20 cellular contexts compared by ENCODE assay signal in genomic region chr13:39483326-39483725, GRCh38.
DNase-seq lines count a peak whose midpoint lies in the region; ATAC-seq and TF ChIP-seq lines count a peak whose summit lies in the region.
"Had no signal": no experiment of that assay in that cellular context is flagged by ENCODE, and none has a peak within 500 bp of the region (broad histone marks: within the 10 kb centered on the region; RNA-seq: fewer than 3 reads in every experiment).

No MANE protein-coding gene starts in this region.

- H4K5ac ChIP-seq in IMR-90 (ENCODE audit: low read depth, low read length): peak overlapping the region; percentile 75; the same call in 1 of the 2 replicates

- TF ChIP-seq POLR2A in IMR-90 (IDR thresholded peaks at IDR 0.05; ENCODE audit: low read depth, low read length): no peak

- H4K20me1 ChIP-seq in IMR-90 (ENCODE audit: insufficient read depth, low read length): peaks cover 3% of the 10 kb centered on the region; the same call in 1 of the 2 replicates

- peaks cover 22 to 42% of the 10 kb centered on the region in 2 experiments; a peak in 3 of 4 replicates for H3K79me1 ChIP-seq in IMR-90 (ENCODE audit: low read depth in 1 of 2, low read length in 2 of 2)

- dilution Hi-C loops in IMR-90 (cut with HindIII; ENCODE audit: low sequenced_read_pairs, unreplicated experiment): no loop called here

- no peak overlapping the region for H3K9ac ChIP-seq in IMR-90 (ENCODE audit: low read depth, low read length)
- no peak overlapping the region for H3K9ac ChIP-seq in adipocyte (ENCODE audit: low read length)

- no peak overlapping the region for H2AFZ ChIP-seq in IMR-90 (replicated peaks; ENCODE audit: low read length, poor library complexity)

- peaks cover 6% of the 10 kb centered on the region; the same call in 1 of the 2 replicates for H3K9me1 ChIP-seq in IMR-90 (ENCODE audit: insufficient read depth, low read length)

- no peaks in the 10 kb centered on the region for H3K9me3 Mint-ChIP-seq in neural crest cell
- no peaks in the 10 kb centered on the region for H3K9me3 Mint-ChIP-seq in progenitor cell of endocrine pancreas (ENCODE audit: low read depth)
- H3K9me3 Mint-ChIP-seq: activated B cell treated with CpG ODN at 0.5 μM for 24 hours; activated naive CD4-positive, alpha-beta T cell treated with anti-CD3 and anti-CD28 coated beads, Interleukin-2, amount 50 U/mL, for 24 hours had no signal

- peak overlapping the region in 1 of 2 experiments; percentile 57; a peak in 2 of 4 replicates for H4K8ac ChIP-seq in IMR-90 (ENCODE audit: low read depth in 2 of 2, low read length in 2 of 2)

- H3K9me3 ChIP-seq in IMR-90 (ENCODE audit: control insufficient read depth, insufficient read depth, low read length) (no peaks in the 10 kb centered on the region), adipocyte (ENCODE audit: control insufficient read depth, low read length) (no peaks in the 10 kb centered on the region)
- H3K9me3 ChIP-seq: ascending aorta, MG63, prostate gland, transverse colon had no signal

- no peak overlapping the region for H3K4ac ChIP-seq in IMR-90 (ENCODE audit: low read depth, low read length)

- H3K18ac ChIP-seq in IMR-90 (ENCODE audit: low read depth, low read length): peak overlapping the region; percentile 43; the same call in 1 of the 2 replicates

- H3K4me3 Mint-ChIP-seq in neural crest cell: peak overlapping the region; percentile 3
- H3K4me3 Mint-ChIP-seq in progenitor cell of endocrine pancreas (ENCODE audit: low read depth): no peak overlapping the region
- H3K4me3 Mint-ChIP-seq: activated B cell treated with CpG ODN at 0.5 μM for 24 hours; activated naive CD4-positive, alpha-beta T cell treated with anti-CD3 and anti-CD28 coated beads, Interleukin-2, amount 50 U/mL, for 24 hours had no signal

- no TSS peak for BruUV-seq in IMR-90 (replicated peaks; lab: Mats Ljungman, UMichigan)

- H2AK9ac ChIP-seq in IMR-90 (replicated peaks; ENCODE audit: low read depth, low read length, poor library complexity): no peak overlapping the region

- ATAC-seq in IMR-90 (ENCODE audit: low read depth): no peak
- ATAC-seq in HG02610 (IDR thresholded peaks at IDR 0.05; ENCODE audit: unreplicated experiment): no peak

- H3K27me3 Mint-ChIP-seq in neural crest cell (ENCODE audit: low read depth): no peaks in the 10 kb centered on the region
- H3K27me3 Mint-ChIP-seq in progenitor cell of endocrine pancreas: peaks cover 3% of the 10 kb centered on the region
- H3K27me3 Mint-ChIP-seq: activated B cell treated with CpG ODN at 0.5 μM for 24 hours; activated naive CD4-positive, alpha-beta T cell treated with anti-CD3 and anti-CD28 coated beads, Interleukin-2, amount 50 U/mL, for 24 hours had no signal

- H4K91ac ChIP-seq in IMR-90 (ENCODE audit: insufficient read depth, low read depth, low read length): no peak overlapping the region

- peak overlapping the region; percentile 64; the same call in 1 of the 2 replicates for H2BK20ac ChIP-seq in IMR-90 (ENCODE audit: low read depth, low read length)

- no peak overlapping the region for H2AK5ac ChIP-seq in IMR-90 (ENCODE audit: low read depth, low read length)

- no peak overlapping the region for H3K23ac ChIP-seq in IMR-90 (ENCODE audit: low read depth, low read length)

- H3K14ac ChIP-seq in IMR-90 (replicated peaks; ENCODE audit: low read depth, low read length): peak overlapping the region; percentile 63

- in situ Hi-C loops in IMR-90 (cut with MboI; ENCODE audit: low sequenced_read_pairs): no loop called here

- H3K4me1 ChIP-seq in IMR-90 (ENCODE audit: control insufficient read depth, insufficient read depth, low read length): peaks cover 11% of the 10 kb centered on the region
- no peaks in the 10 kb centered on the region for H3K4me1 ChIP-seq in adipocyte (ENCODE audit: control insufficient read depth, insufficient read depth, low read length)
- H3K4me1 ChIP-seq: prostate gland, transverse colon had no signal

- peak overlapping the region; percentile 23; the same call in 1 of the 2 replicates for H3K4me2 ChIP-seq in IMR-90 (ENCODE audit: low read depth, low read length)

- H2BK5ac ChIP-seq in IMR-90 (ENCODE audit: low read depth, low read length, poor library complexity, severe bottlenecking): no peak overlapping the region

- POLR2A ChIA-PET in IMR-90 (lab: Charles Lee; ENCODE audit: unreplicated experiment): no interaction called here

- H3K27me3 ChIP-seq in IMR-90 (ENCODE audit: control insufficient read depth, insufficient read depth, low read length) (no peaks in the 10 kb centered on the region), adipocyte (replicated peaks; ENCODE audit: control insufficient read depth, insufficient read depth, low read length) (no peaks in the 10 kb centered on the region)
- H3K27me3 ChIP-seq: ascending aorta, MG63, transverse colon had no signal

- H3K27ac Mint-ChIP-seq in neural crest cell (ENCODE audit: unreplicated experiment) (no peak overlapping the region), progenitor cell of endocrine pancreas (no peak overlapping the region)
- H3K27ac Mint-ChIP-seq: activated B cell treated with CpG ODN at 0.5 μM for 24 hours; activated naive CD4-positive, alpha-beta T cell treated with anti-CD3 and anti-CD28 coated beads, Interleukin-2, amount 50 U/mL, for 24 hours had no signal

- H2BK120ac ChIP-seq in IMR-90 (ENCODE audit: low read depth, low read length): peak overlapping the region; percentile 39

- no peak overlapping the region for H3K56ac ChIP-seq in IMR-90 (ENCODE audit: extremely low read depth, insufficient read depth, low read length)

- DNase-seq in DMS53 (lab: John Stamatoyannopoulos, UW): peak; percentile 21
- DNase-seq in DMS53 treated with DMSO at 0.1 percent for 48 hours (lab: John Stamatoyannopoulos, UW; ENCODE audit: unreplicated experiment): no peak
- DNase-seq in IMR-90: peak; percentile 18
- DNase-seq in adipocyte (ENCODE audit: low read depth): peak; percentile 70
- DNase-seq in neural crest cell (ENCODE audit: low read depth, low spot score): no peak
- DNase-seq in T1000 (lab: John Stamatoyannopoulos, UW): no peak
- DNase-seq in progenitor cell of endocrine pancreas (ENCODE audit: low spot score, unreplicated experiment): no peak
- DNase-seq: activated B cell treated with CpG ODN at 0.5 μM for 24 hours; activated CD4-positive, alpha-beta T cell treated with anti-CD3 and anti-CD28 coated beads, Interleukin-2, amount 50 U/mL, for 48 hours; activated CD8-positive, alpha-beta memory T cell treated with anti-CD3 and anti-CD28 coated beads, Interleukin-2, amount 50 U/mL, for 4 hours; caudate nucleus; COR-L47; MG63; NCI-H2227 treated with DMSO at 0.1 percent for 48 hours; transverse colon had no signal

- no peak overlapping the region for H3K27ac ChIP-seq in IMR-90 (ENCODE audit: insufficient read depth, low read length)
- H3K27ac ChIP-seq: 22Rv1, ascending aorta, prostate gland, transverse colon had no signal

- TF ChIP-seq RAD21 in IMR-90 (IDR thresholded peaks at IDR 0.05; ENCODE audit: low read length): no peak

- H3K36me3 ChIP-seq in IMR-90 (ENCODE audit: control insufficient read depth, insufficient read depth, low read length) (no peaks in the 10 kb centered on the region), adipocyte (ENCODE audit: control insufficient read depth, insufficient read depth, low read length, severe bottlenecking) (no peaks in the 10 kb centered on the region)
- H3K36me3 ChIP-seq: ascending aorta, MG63, prostate gland, transverse colon had no signal

- TF ChIP-seq CTCF in IMR-90 (conservative IDR thresholded peaks at IDR 0.05; ENCODE audit: low read depth, low read length) (no peak), neural crest cell (conservative IDR thresholded peaks at IDR 0.05) (no peak), progenitor cell of endocrine pancreas (IDR thresholded peaks at IDR 0.05; ENCODE audit: unreplicated experiment) (no peak)

- no peaks in the 10 kb centered on the region for H3K36me3 Mint-ChIP-seq in neural crest cell (ENCODE audit: low read depth)
- no peaks in the 10 kb centered on the region for H3K36me3 Mint-ChIP-seq in progenitor cell of endocrine pancreas (ENCODE audit: insufficient read depth)
- H3K36me3 Mint-ChIP-seq: activated naive CD4-positive, alpha-beta T cell treated with anti-CD3 and anti-CD28 coated beads, Interleukin-2, amount 50 U/mL, for 24 hours had no signal

- CTCF ChIA-PET in IMR-90 (lab: Yijun Ruan, JAX): interaction anchor here (0.6 to 1.3 kb wide), 3 partner anchors 16 to 68 kb away, joined by 3 to 6 read pairs (median 3); no protein-coding TSS in a partner anchor

- intact Hi-C loops in IMR-90 (cut with micrococcal nuclease): loop anchor here (5.0 kb wide), 1 partner anchor 76 kb away; no protein-coding TSS in a partner anchor

- H2BK15ac ChIP-seq in IMR-90 (ENCODE audit: low read depth, low read length): no peak overlapping the region

- H3K4me1 Mint-ChIP-seq in neural crest cell (peaks cover 53% of the 10 kb centered on the region), progenitor cell of endocrine pancreas (ENCODE audit: low read depth) (no peaks in the 10 kb centered on the region)
- H3K4me1 Mint-ChIP-seq: activated B cell treated with CpG ODN at 0.5 μM for 24 hours; activated naive CD4-positive, alpha-beta T cell treated with anti-CD3 and anti-CD28 coated beads, Interleukin-2, amount 50 U/mL, for 24 hours had no signal

- H3K4me3 ChIP-seq in IMR-90 (ENCODE audit: insufficient read depth, low read depth, low read length) (no peak overlapping the region), adipocyte (ENCODE audit: low read length) (no peak overlapping the region)
- H3K4me3 ChIP-seq: ascending aorta, MG63, prostate gland, transverse colon had no signal

TF ChIP-seq in IMR-90, 13 proteins besides CTCF, POLR2A, EP300 and RAD21:
- TF ChIP-seq FOS (IDR thresholded peaks at IDR 0.05; ENCODE audit: low read depth, low read length) (no peak), USF2 (IDR thresholded peaks at IDR 0.05; ENCODE audit: low read depth, low read length) (no peak), BHLHE40 (IDR thresholded peaks at IDR 0.05; ENCODE audit: low read depth, low read length) (no peak), CEBPB (IDR thresholded peaks at IDR 0.05; ENCODE audit: low read depth, low read length) (no peak), MAFK (IDR thresholded peaks at IDR 0.05; ENCODE audit: low read depth, low read length) (no peak), SMC3 (IDR thresholded peaks at IDR 0.05; ENCODE audit: low read depth, low read length) (no peak)

Comparison
In these comparisons a context has a peak if more than half of its experiments do, and no peak if none do; other contexts are left out.
1. DNase-seq: peak in DMS53 (single experiment), IMR-90 (single experiment) and adipocyte (single experiment); none in DMS53 treated with DMSO at 0.1 percent for 48 hours (single experiment), neural crest cell (single experiment), T1000 (single experiment) and progenitor cell of endocrine pancreas (single experiment).